In genomic region chr5:51859624-51860023, GRCh38 we compare ENCODE assay signal across 21 cellular contexts.
DNase-seq lines count a peak whose midpoint lies in the region; ATAC-seq, FAIRE-seq and TF ChIP-seq lines count a peak whose summit lies in the region.
"Had no signal": no experiment of that assay in that cellular context is flagged by ENCODE, and none has a peak within 500 bp of the region (broad histone marks: within the 10 kb centered on the region; RNA-seq: fewer than 3 reads in every experiment).

No MANE protein-coding gene starts in this region.

- H4K91ac ChIP-seq in H9 (ENCODE audit: insufficient read length, low read depth, low read length), result no peak overlapping the region

- POLR2A ChIA-PET in WTC11 (lab: Charles Lee), result no interaction called here

- no peaks in the 10 kb centered on the region for H3K9me1 ChIP-seq in keratinocyte (ENCODE audit: control insufficient read depth, extremely low read depth, insufficient read depth, low read length)

- ATAC-seq in WTC11, result peak; percentile 57
- no peak for ATAC-seq in HG03460 (IDR thresholded peaks at IDR 0.05; ENCODE audit: unreplicated experiment)
- ATAC-seq: CD8-positive, alpha-beta T cell; K562 had no signal

- H3K18ac ChIP-seq in H9 (ENCODE audit: insufficient read length, low read depth, low read length), result no peak overlapping the region

- peaks cover 10 to 15% of the 10 kb centered on the region in 2 experiments for H3K4me1 Mint-ChIP-seq in H9
- peaks cover 17% of the 10 kb centered on the region for H3K4me1 Mint-ChIP-seq in WTC11

- no peak overlapping the region for H3T11ph ChIP-seq in H9 (ENCODE audit: low read length)

- FAIRE-seq in keratinocyte (lab: Jason Lieb, UNC), result peak; percentile 13
- FAIRE-seq: GM12891, GM19239, HTR-8/SVneo, K562 had no signal

- H4K20me1 ChIP-seq in BLaER1 treated with 17β-estradiol and CSF1 and Interleukin-3, amounts not matched to agents 10 nM and 100 nM, result no peaks in the 10 kb centered on the region
- no peaks in the 10 kb centered on the region for H4K20me1 ChIP-seq in H9 (ENCODE audit: control insufficient read depth, insufficient read depth, insufficient read length)
- H4K20me1 ChIP-seq in keratinocyte (ENCODE audit: control insufficient read depth, extremely low read depth, insufficient read depth, low read length), result no peaks in the 10 kb centered on the region
- H4K20me1 ChIP-seq: BLaER1 had no signal

- H2AFZ ChIP-seq in H9 (ENCODE audit: low read length), result no peak overlapping the region
- H2AFZ ChIP-seq in keratinocyte (ENCODE audit: control insufficient read depth, low read length), result no peak overlapping the region

- H3K4me2 ChIP-seq in BLaER1 treated with 17β-estradiol and CSF1 and Interleukin-3, amounts not matched to agents 10 nM and 100 nM, result peak overlapping the region in 7 of 11 experiments; percentile 2 to 33 (median 20); a peak in 6 of 22 replicates
- no peak overlapping the region for H3K4me2 ChIP-seq in H9 (ENCODE audit: insufficient read depth, insufficient read length, low read length)
- H3K4me2 ChIP-seq in keratinocyte (ENCODE audit: control insufficient read depth, extremely low read depth, insufficient read depth, low read depth, low read length), result no peak overlapping the region
- H3K4me2 ChIP-seq: BLaER1 had no signal

- H3K36me3 ChIP-seq in BLaER1 treated with 17β-estradiol and CSF1 and Interleukin-3, amounts not matched to agents 10 nM and 100 nM, result no peaks in the 10 kb centered on the region
- no peaks in the 10 kb centered on the region for H3K36me3 ChIP-seq in keratinocyte (ENCODE audit: control insufficient read depth in 2 of 2, extremely low read depth in 1 of 2, insufficient read depth in 2 of 2, low read length in 2 of 2)
- H3K36me3 ChIP-seq: BLaER1 had no signal

- no peaks in the 10 kb centered on the region for H3K9me3 ChIP-seq in BLaER1 treated with 17β-estradiol and CSF1 and Interleukin-3, amounts not matched to agents 10 nM and 100 nM (replicated peaks in 1 of 11)
- H3K9me3 ChIP-seq in H9 (ENCODE audit: control insufficient read depth, low read depth, low read length) (no peaks in the 10 kb centered on the region), keratinocyte (ENCODE audit: control insufficient read depth, low read depth, low read length) (no peaks in the 10 kb centered on the region)
- H3K9me3 ChIP-seq: BLaER1 had no signal

- H2BK12ac ChIP-seq in H9 (ENCODE audit: insufficient read length, low read depth, low read length), result no peak overlapping the region

- H2BK15ac ChIP-seq in H9 (ENCODE audit: low read depth, low read length), result no peak overlapping the region

- DNase-seq in H9 (no peak), WTC11 (ENCODE audit: low spot score) (no peak), keratinocyte (ENCODE audit: low read depth, low spot score) (no peak), NCI-H524 treated with DMSO at 0.1 percent for 48 hours (lab: John Stamatoyannopoulos, UW) (no peak), NCI-H1694 (lab: John Stamatoyannopoulos, UW) (no peak), NCI-H446 treated with DMSO at 0.1 percent for 48 hours (lab: John Stamatoyannopoulos, UW) (no peak)
- DNase-seq: 8988T; CD8-positive, alpha-beta T cell; DMS 273 treated with DMSO at 0.1 percent for 48 hours; DMS53; DND-41; EL; HCEC 1CT; IMR-90 had no signal

- no peaks in the 10 kb centered on the region for H3K23me2 ChIP-seq in H9 (ENCODE audit: insufficient read length, low read depth, low read length, poor library complexity, severe bottlenecking)

- dilution Hi-C loops in keratinocyte (cut with MboI; ENCODE audit: extremely low pct_ligation_motif_present, low sequenced_read_pairs), result no loop called here

- no peak overlapping the region for H3K4ac ChIP-seq in H9 (ENCODE audit: low read depth, low read length)

- TF ChIP-seq CTCF in H9 (conservative IDR thresholded peaks at IDR 0.05), result no peak
- TF ChIP-seq CTCF in WTC11 (IDR thresholded peaks at IDR 0.05), result no peak
- no peak for TF ChIP-seq CTCF in keratinocyte (optimal IDR thresholded peaks at IDR 0.05 in 1 of 3, IDR thresholded peaks at IDR 0.05 in 1 of 3, conservative IDR thresholded peaks at IDR 0.05 in 1 of 3; ENCODE audit: extremely low read depth in 1 of 3, insufficient read depth in 2 of 3, low read length in 3 of 3)

- H3K4me3 ChIP-seq in BLaER1 treated with 17β-estradiol and CSF1 and Interleukin-3, amounts not matched to agents 10 nM and 100 nM, result no peak overlapping the region
- no peak overlapping the region for H3K4me3 ChIP-seq in keratinocyte (ENCODE audit: control insufficient read depth in 2 of 3, extremely low read depth in 1 of 3, insufficient read depth in 2 of 3, low read depth in 1 of 3, low read length in 3 of 3)
- H3K4me3 ChIP-seq: BLaER1, K562 had no signal

- H3K9ac ChIP-seq in BLaER1 treated with 17β-estradiol and CSF1 and Interleukin-3, amounts not matched to agents 10 nM and 100 nM, result no peak overlapping the region
- H3K9ac ChIP-seq in H9 (ENCODE audit: extremely low read depth, insufficient read length, low read length) (no peak overlapping the region), keratinocyte (ENCODE audit: control insufficient read depth, extremely low read depth, insufficient read depth, low read length) (no peak overlapping the region)
- H3K9ac ChIP-seq: BLaER1 had no signal

- no peak overlapping the region for H4K8ac ChIP-seq in H9 (replicated peaks; ENCODE audit: insufficient read length, low read depth, low read length)

- no peak overlapping the region for H2BK120ac ChIP-seq in H9 (ENCODE audit: low read depth, low read length, poor library complexity, severe bottlenecking)

- no peak overlapping the region for H2AK5ac ChIP-seq in H9 (ENCODE audit: insufficient read length, low read length)

- H3K4me1 ChIP-seq in BLaER1 treated with 17β-estradiol and CSF1 and Interleukin-3, amounts not matched to agents 10 nM and 100 nM, result peaks cover 0 to 7% (median 5%) of the 10 kb centered on the region in 10 experiments; a peak in 8 of 20 replicates
- H3K4me1 ChIP-seq in H9 (ENCODE audit: insufficient read depth, low read length) (no peaks in the 10 kb centered on the region), keratinocyte (ENCODE audit: control insufficient read depth, extremely low read depth, insufficient read depth, low read length) (no peaks in the 10 kb centered on the region)

- no peak overlapping the region for H3K4me3 Mint-ChIP-seq in H9
- no peak overlapping the region for H3K4me3 Mint-ChIP-seq in WTC11
- H3K4me3 Mint-ChIP-seq: CD8-positive, alpha-beta T cell had no signal

- CTCF ChIA-PET in WTC11 (lab: Charles Lee), result no interaction called here

- WGBS in H9 (ENCODE audit: extremely low coverage, insufficient read length, low lambda C conversion rate), result no CpG with 5 or more reads among the region's 4 CpGs

- H3K79me2 ChIP-seq in H9 (ENCODE audit: insufficient read depth, low read length) (no peaks in the 10 kb centered on the region), keratinocyte (ENCODE audit: control insufficient read depth, insufficient read depth, low read length) (no peaks in the 10 kb centered on the region)

- H3K9me3 Mint-ChIP-seq in H9 (no peaks in the 10 kb centered on the region), WTC11 (peaks cover 3% of the 10 kb centered on the region; the same call in 1 of the 2 replicates)

- no peaks in the 10 kb centered on the region; a peak in 1 of 7 replicates for H3K36me3 Mint-ChIP-seq in H9 (ENCODE audit: insufficient read depth in 1 of 3, low read depth in 3 of 3)
- no peaks in the 10 kb centered on the region for H3K36me3 Mint-ChIP-seq in WTC11
- H3K36me3 Mint-ChIP-seq: CD8-positive, alpha-beta T cell had no signal

- H3K27me3 Mint-ChIP-seq in H9 (ENCODE audit: low read depth) (no peaks in the 10 kb centered on the region), WTC11 (ENCODE audit: low read depth) (no peaks in the 10 kb centered on the region; the same call in 1 of the 2 replicates)

- no peak overlapping the region for H3K14ac ChIP-seq in H9 (ENCODE audit: insufficient read depth, low read length)

- H2BK5ac ChIP-seq in H9 (ENCODE audit: insufficient read length, low read length), result no peak overlapping the region

- H3K27ac Mint-ChIP-seq in H9, result peak overlapping the region in 2 of 3 experiments; percentile 47 to 68; a peak in 6 of 7 replicates
- peak overlapping the region; percentile 86 for H3K27ac Mint-ChIP-seq in WTC11
- H3K27ac Mint-ChIP-seq: CD8-positive, alpha-beta T cell had no signal

- no peak overlapping the region for H4K5ac ChIP-seq in H9 (ENCODE audit: insufficient read length, low read depth, low read length)

- no peak overlapping the region for H3K27ac ChIP-seq in BLaER1 treated with 17β-estradiol and CSF1 and Interleukin-3, amounts not matched to agents 10 nM and 100 nM
- H3K27ac ChIP-seq in H9 (ENCODE audit: insufficient read length, low read depth, low read length) (no peak overlapping the region), keratinocyte (ENCODE audit: control insufficient read depth, insufficient read depth, low read length) (no peak overlapping the region)
- H3K27ac ChIP-seq: BLaER1 had no signal

- no peak overlapping the region for H3K23ac ChIP-seq in H9 (ENCODE audit: insufficient read length, low read depth, low read length)

- no peaks in the 10 kb centered on the region for H3K79me1 ChIP-seq in H9 (ENCODE audit: insufficient read depth, low read depth, low read length, poor library complexity, severe bottlenecking)

- H2BK20ac ChIP-seq in H9 (ENCODE audit: low read depth, low read length, poor library complexity, severe bottlenecking), result no peak overlapping the region

- H3K56ac ChIP-seq in H9 (ENCODE audit: insufficient read length, low read depth, low read length), result no peak overlapping the region

- H3K27me3 ChIP-seq in BLaER1 treated with 17β-estradiol and CSF1 and Interleukin-3, amounts not matched to agents 10 nM and 100 nM, result no peaks in the 10 kb centered on the region
- no peaks in the 10 kb centered on the region for H3K27me3 ChIP-seq in H9 (ENCODE audit: insufficient read depth, low read length)
- H3K27me3 ChIP-seq in keratinocyte (ENCODE audit: control insufficient read depth, extremely low read depth, insufficient read depth, low read length), result no peaks in the 10 kb centered on the region
- H3K27me3 ChIP-seq: BLaER1 had no signal

TF ChIP-seq in WTC11, 78 proteins besides CTCF, POLR2A, EP300 and RAD21 (continues in another document):
- no peak for TF ChIP-seq PREB (CRISPR knock-in tag; IDR thresholded peaks at IDR 0.05; ENCODE audit: borderline replicate concordance)

Comparison
In these comparisons a context has a peak if more than half of its experiments do, and no peak if none do; other contexts are left out.
1. H3K4me2 ChIP-seq: peak in BLaER1 treated with 17β-estradiol and CSF1 and Interleukin-3, amounts not matched to agents 10 nM and 100 nM (7 of 11); none in H9 (single experiment) and keratinocyte (single experiment).